In the genomic region with DNA sequence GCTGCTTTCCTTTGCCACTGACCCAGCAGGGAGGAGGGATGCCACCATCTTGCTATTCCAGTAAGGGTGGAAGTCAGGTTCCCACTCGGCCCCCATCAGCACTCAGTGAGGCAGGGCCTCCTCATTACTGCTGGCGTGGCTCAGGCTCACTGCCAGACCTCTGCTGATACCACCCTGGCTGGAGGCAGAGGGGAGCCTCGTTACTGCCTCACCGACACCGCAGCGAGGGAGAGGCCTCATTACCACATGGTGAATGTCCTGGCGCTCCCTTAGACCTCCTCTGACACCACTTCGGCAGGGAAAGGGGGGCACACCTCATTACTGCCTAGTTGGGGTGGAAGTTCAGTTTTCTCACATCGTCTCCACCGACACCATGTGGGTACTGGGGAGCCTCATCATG, we compare ENCODE assay signal across 25 cellular contexts.
"Had no signal": no experiment of that assay in that cellular context is flagged by ENCODE, and none has a peak within 500 bp of the region (broad histone marks: within the 10 kb centered on the region; RNA-seq: fewer than 3 reads in every experiment).

No MANE protein-coding gene starts in this region.

- H3K4me3 ChIP-seq: lung, psoas muscle, right atrium auricular region, right lobe of liver, spleen, tibial nerve, vagina had no signal

- H2AFZ ChIP-seq: parathyroid adenoma had no signal

- ATAC-seq: left lobe of liver; naive thymus-derived CD8-positive, alpha-beta T cell; psoas muscle; right lobe of liver; stimulated activated memory B cell treated with anti-CD40 and anti-IgM and Interleukin-4, amounts not matched to agents 10 μg/mL and 1 μg/mL and 100 μg/mL, for 72 hours; stimulated activated naive CD8-positive, alpha-beta T cell treated with anti-CD3 and anti-CD28 coated beads, Interleukin-15, amount 100 ng/mL, for 72 hours had no signal

- H3K27me3 ChIP-seq: neutrophil, right atrium auricular region, right lobe of liver, spleen, tibial nerve, vagina had no signal

- FAIRE-seq: keratinocyte, small intestine had no signal

- H3K9me3 ChIP-seq: neutrophil, psoas muscle, right atrium auricular region, right lobe of liver, spleen, tibial nerve, vagina had no signal

- H3K36me3 ChIP-seq: neutrophil, right lobe of liver, spleen, tibial nerve, vagina had no signal

- H3K4me1 ChIP-seq: parathyroid adenoma, psoas muscle, right lobe of liver, spleen, tibial nerve had no signal

- DNase-seq: head of caudate nucleus; hippocampal formation; kidney glomerular epithelial cell; left cardiac atrium; occipital lobe; right lobe of liver; small intestine; spleen; stimulated activated CD4-positive, alpha-beta T cell treated with anti-CD3 and anti-CD28 coated beads, Interleukin-2, amount 100 ng/mL, for 48 hours; stimulated activated CD4-positive, alpha-beta T cell treated with anti-CD3 and anti-CD28 coated beads, Interleukin-4, amount 100 ng/mL, for 4 hours; stimulated activated CD8-positive, alpha-beta memory T cell treated with anti-CD3 and anti-CD28 coated beads, Interleukin-4, amount 100 ng/mL, for 48 hours; stimulated activated naive CD4-positive, alpha-beta T cell treated with Interleukin-2 at 50 U/mL for 16 hours; stimulated activated naive CD8-positive, alpha-beta T cell treated with anti-CD3 and anti-CD28 coated beads, Interleukin-15, amount 100 ng/mL, for 72 hours; substantia nigra had no signal

- H3K79me2 ChIP-seq: parathyroid adenoma had no signal

- H3K9ac ChIP-seq: parathyroid adenoma had no signal

- H3K27ac ChIP-seq: neutrophil, parathyroid adenoma, psoas muscle, right lobe of liver, spleen, tibial nerve, vagina had no signal
